In the genomic region with DNA sequence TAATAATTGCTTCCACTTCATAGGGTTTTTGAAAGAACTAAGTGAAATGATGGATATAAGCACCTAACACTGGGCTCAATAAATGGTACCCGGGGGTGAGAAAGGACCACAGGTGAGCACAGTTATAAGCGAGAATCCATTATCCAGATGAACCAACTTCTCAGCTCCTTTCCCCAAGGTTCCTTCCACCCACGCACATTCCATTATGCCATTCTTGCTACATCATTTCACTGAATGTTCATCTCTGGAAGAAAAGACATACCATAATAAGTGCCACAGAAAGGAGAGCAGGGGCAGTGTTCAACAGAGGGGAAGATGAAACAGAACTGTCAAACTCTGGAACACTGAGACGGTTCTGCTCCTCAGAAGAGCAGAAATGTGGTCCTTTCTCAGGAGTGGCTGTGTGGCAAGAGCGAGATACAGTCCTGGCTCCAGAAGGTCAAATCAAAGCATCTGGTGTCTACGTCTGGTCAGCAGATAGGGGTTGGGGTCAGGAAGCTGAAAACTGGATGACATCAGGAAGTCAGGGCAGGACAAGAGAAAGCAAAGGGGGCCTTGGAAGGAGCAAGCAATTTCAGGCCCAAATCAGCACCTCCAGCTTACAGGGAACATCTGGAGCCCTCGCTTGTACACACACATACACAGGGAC, we compare ENCODE assay signal across 21 cellular contexts.
"Had no signal": no experiment of that assay in that cellular context is flagged by ENCODE, and none has a peak within 500 bp of the region (broad histone marks: within the 10 kb centered on the region; RNA-seq: fewer than 3 reads in every experiment).

No MANE protein-coding gene starts in this region.

- H3K4me3 ChIP-seq: esophagus squamous epithelium, gastroesophageal sphincter, lung, psoas muscle, right lobe of liver, skin epidermis, testis, tibial nerve had no signal

- H3K4me1 ChIP-seq: gastroesophageal sphincter, psoas muscle, right lobe of liver, testis had no signal

- H3K27me3 ChIP-seq: esophagus squamous epithelium, right lobe of liver, testis, tibial nerve had no signal

- FAIRE-seq: colon had no signal

- H3K9me3 ChIP-seq: esophagus squamous epithelium, gastroesophageal sphincter, psoas muscle, right lobe of liver, testis had no signal

- DNase-seq: effector memory CD8-positive, alpha-beta T cell; esophagus squamous epithelium; immature natural killer cell; left colon; left ventricle myocardium superior; mesendoderm; naive thymus-derived CD4-positive, alpha-beta T cell; nephron progenitor cell; psoas muscle; retina; right lobe of liver; stimulated activated CD4-positive, alpha-beta T cell treated with anti-CD3 and anti-CD28 coated beads, Interleukin-2, amount 100 ng/mL, for 24 hours; stimulated activated CD4-positive, alpha-beta T cell treated with anti-CD3 and anti-CD28 coated beads, Interleukin-4, amount 100 ng/mL, for 4 hours; stimulated activated naive B cell treated with anti-CD40 and anti-IgM and Interleukin-4, amounts not matched to agents 10 μg/mL and 1 μg/mL and 100 μg/mL, for 72 hours; stimulated activated naive CD8-positive, alpha-beta T cell treated with anti-CD3 and anti-CD28 coated beads, Interleukin-15, amount 100 ng/mL, for 72 hours; testis had no signal

- ATAC-seq: effector memory CD8-positive, alpha-beta T cell; gastroesophageal sphincter; left colon; left ventricle myocardium superior; naive thymus-derived CD4-positive, alpha-beta T cell; psoas muscle; right lobe of liver; stimulated activated naive B cell treated with anti-CD40 and anti-IgM and Interleukin-4, amounts not matched to agents 10 μg/mL and 1 μg/mL and 100 μg/mL, for 72 hours; stimulated activated naive CD8-positive, alpha-beta T cell treated with anti-CD3 and anti-CD28 coated beads, Interleukin-15, amount 100 ng/mL, for 72 hours had no signal

- H3K27ac ChIP-seq: esophagus squamous epithelium, gastroesophageal sphincter, psoas muscle, right lobe of liver, skin epidermis, testis, tibial nerve had no signal

- H3K36me3 ChIP-seq: esophagus squamous epithelium, gastroesophageal sphincter, right lobe of liver, tibial nerve had no signal
